In the genomic region with DNA sequence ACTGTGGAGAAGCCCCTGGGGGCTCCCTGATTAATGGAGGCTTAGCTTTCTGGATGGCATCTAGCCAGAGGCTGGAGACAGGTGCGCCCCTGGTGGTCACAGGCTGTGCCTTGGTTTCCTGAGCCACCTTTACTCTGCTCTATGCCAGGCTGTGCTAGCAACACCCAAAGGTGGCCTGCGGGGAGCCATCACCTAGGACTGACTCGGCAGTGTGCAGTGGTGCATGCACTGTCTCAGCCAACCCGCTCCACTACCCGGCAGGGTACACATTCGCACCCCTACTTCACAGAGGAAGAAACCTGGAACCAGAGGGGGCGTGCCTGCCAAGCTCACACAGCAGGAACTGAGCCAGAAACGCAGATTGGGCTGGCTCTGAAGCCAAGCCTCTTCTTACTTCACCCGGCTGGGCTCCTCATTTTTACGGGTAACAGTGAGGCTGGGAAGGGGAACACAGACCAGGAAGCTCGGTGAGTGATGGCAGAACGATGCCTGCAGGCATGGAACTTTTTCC, we compare ENCODE assay signal across 8 cellular contexts. TPM values are rescaled to one million over a fixed set of nuclear protein-coding genes. Genes with fewer than 3 reads are reported as not detected.
DNase-seq lines count a peak whose midpoint lies in the region; ATAC-seq and TF ChIP-seq lines count a peak whose summit lies in the region.

No MANE protein-coding gene starts in this region.

- TF ChIP-seq CTCF in osteoblast (IDR thresholded peaks at IDR 0.05; ENCODE audit: extremely low read depth, low read depth, low read length), result no peak

- peak; percentile 82 for DNase-seq in NCI-H1092 (lab: John Stamatoyannopoulos, UW)
- DNase-seq in cerebellar nuclear complex (lab: John Stamatoyannopoulos, UW), result peak; percentile 40 to 59
- DNase-seq in osteoblast (ENCODE audit: insufficient read length, low spot score, missing footprints), result peak; percentile 43
- DNase-seq in putamen (ENCODE audit: low spot score), result no peak
- no peak for DNase-seq in activated CD4-positive, alpha-beta T cell treated with anti-CD3 and anti-CD28 coated beads for 4 hours
- DNase-seq in SKM-1 (lab: John Stamatoyannopoulos, UW; ENCODE audit: unreplicated experiment), result no peak

- no peaks in the 10 kb centered on the region for H3K79me2 ChIP-seq in osteoblast (ENCODE audit: insufficient read depth, low read length)

- peaks cover 10% of the 10 kb centered on the region for H3K4me1 ChIP-seq in osteoblast (ENCODE audit: insufficient read depth, low read length)

- H3K4me2 ChIP-seq in osteoblast (ENCODE audit: insufficient read depth, low read length), result no peak overlapping the region

- ATAC-seq in GM18498 (IDR thresholded peaks at IDR 0.05; ENCODE audit: unreplicated experiment) (peak; percentile 46), HG03442 (IDR thresholded peaks at IDR 0.05; ENCODE audit: unreplicated experiment) (no peak)

- H3K9me3 ChIP-seq in osteoblast (ENCODE audit: low read depth, low read length), result no peaks in the 10 kb centered on the region

- H3K27me3 ChIP-seq in osteoblast (ENCODE audit: insufficient read depth, low read length), result peaks cover 8% of the 10 kb centered on the region

- H2AFZ ChIP-seq in osteoblast (ENCODE audit: low read length), result no peak overlapping the region

- peaks cover 12% of the 10 kb centered on the region for H4K20me1 ChIP-seq in osteoblast (ENCODE audit: insufficient read depth, low read length)

- H3K4me3 ChIP-seq in osteoblast (ENCODE audit: insufficient read depth, low read length), result no peak overlapping the region

- H3K36me3 ChIP-seq in osteoblast (ENCODE audit: insufficient read depth, low read length), result peaks cover 22% of the 10 kb centered on the region

- no peak overlapping the region for H3K27ac ChIP-seq in osteoblast (ENCODE audit: low read depth, low read length)

RNA-seq across cellular contexts. Expression of a gene that starts 24.8 kb away (rescaled TPM):
- total RNA-seq in osteoblast, result 3.5 and 6.5 TPM in 2 replicates

Comparison
In these comparisons a context has a peak if more than half of its experiments do, and no peak if none do; other contexts are left out.
1. DNase-seq: peak in NCI-H1092 (single experiment), cerebellar nuclear complex (2 of 2) and osteoblast (single experiment); none in putamen (single experiment), activated CD4-positive, alpha-beta T cell treated with anti-CD3 and anti-CD28 coated beads for 4 hours (0 of 2) and SKM-1 (single experiment).